ENCODE assay signal across 39 cellular contexts in the genomic region with DNA sequence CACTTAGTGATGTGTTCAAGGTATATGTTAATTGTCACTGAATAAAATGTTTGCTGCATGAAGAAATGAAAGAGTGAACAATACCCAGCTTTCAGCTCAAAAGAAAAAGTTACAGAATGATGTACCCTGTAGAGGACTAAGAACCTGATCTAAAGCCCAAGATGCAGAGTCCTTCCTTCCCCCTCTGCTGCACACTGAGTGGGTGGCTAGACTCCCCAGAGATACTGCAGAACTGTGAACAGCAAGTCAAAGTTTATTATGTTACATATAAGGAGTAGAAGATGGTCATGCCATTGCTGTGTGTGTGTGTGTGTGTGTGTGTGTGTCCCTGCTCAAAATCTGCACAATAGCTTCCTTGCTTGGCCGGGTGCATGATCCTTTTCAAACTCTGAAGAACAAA.
"Had no signal": no experiment of that assay in that cellular context is flagged by ENCODE, and none has a peak within 500 bp of the region (broad histone marks: within the 10 kb centered on the region; RNA-seq: fewer than 3 reads in every experiment).

No MANE protein-coding gene starts in this region.

- H3K4me3 ChIP-seq: adrenal gland, ascending aorta, body of pancreas, breast epithelium, cardiac muscle cell had no signal

- DNase-seq: activated effector memory CD4-positive, alpha-beta T cell treated with anti-CD3 and anti-CD28 coated beads, Interleukin-2, amount 50 U/mL, for 16 hours; activated effector memory CD4-positive, alpha-beta T cell treated with Interleukin-2 at 50 U/mL for 16 hours; activated gamma-delta T cell; activated gamma-delta T cell treated with Interleukin-2 at 50 U/mL for 16 hours; activated naive CD4-positive, alpha-beta T cell; activated naive CD4-positive, alpha-beta T cell treated with anti-CD3 and anti-CD28 coated beads for 36 hours; activated naive CD4-positive, alpha-beta T cell treated with anti-CD3 and anti-CD28 coated beads, Interleukin-2, amount 10 ng/mL, durations not matched to agents 7 days and 5 days; activated naive CD4-positive, alpha-beta T cell treated with anti-CD3 and anti-CD28 coated beads, Interleukin-2, amount 50 U/mL, for 16 hours; activated naive CD4-positive, alpha-beta T cell treated with Interleukin-2 at 50 U/mL for 16 hours; activated naive CD8-positive, alpha-beta T cell treated with anti-CD3 and anti-CD28 coated beads for 36 hours; activated naive CD8-positive, alpha-beta T cell treated with anti-CD3 and anti-CD28 coated beads, Interleukin-2, amount 10 ng/mL, durations not matched to agents 7 days and 5 days; activated naive CD8-positive, alpha-beta T cell treated with anti-CD3 and anti-CD28 coated beads, Interleukin-2, amount 50 U/mL, for 24 hours; activated T-cell treated with anti-CD3 and anti-CD28 coated beads, Interleukin-2, amount 50 U/mL, for 1 hour; activated T-cell treated with anti-CD3 and anti-CD28 coated beads, Interleukin-2, amount 50 U/mL, for 24 hours; activated T-cell treated with anti-CD3 and anti-CD28 coated beads, Interleukin-2, amount 50 U/mL, for 4 hours; activated T-cell treated with anti-CD3 and anti-CD28 coated beads, Interleukin-2, amount 50 U/mL, for 48 hours; activated T-cell treated with anti-CD3 and anti-CD28 coated beads, Interleukin-2, amount 50 U/mL, for 72 hours; adrenal gland; amniotic stem cell; amygdala; anterior cingulate cortex; aorta; body of pancreas; brain microvascular endothelial cell; central memory CD4-positive, alpha-beta T cell; cerebellar nuclear complex had no signal

- H3K27me3 Mint-ChIP-seq: activated naive CD4-positive, alpha-beta T cell treated with anti-CD3 and anti-CD28 coated beads, Interleukin-2, amount 10 ng/mL, durations not matched to agents 7 days and 5 days; activated naive CD4-positive, alpha-beta T cell treated with anti-CD3 and anti-CD28 coated beads, Interleukin-2, amount 50 U/mL, for 24 hours; activated naive CD8-positive, alpha-beta T cell; activated naive CD8-positive, alpha-beta T cell treated with anti-CD3 and anti-CD28 coated beads for 36 hours; activated naive CD8-positive, alpha-beta T cell treated with anti-CD3 and anti-CD28 coated beads, Interleukin-2, amount 10 ng/mL, durations not matched to agents 7 days and 5 days; activated naive CD8-positive, alpha-beta T cell treated with anti-CD3 and anti-CD28 coated beads, Interleukin-2, amount 50 U/mL, for 24 hours; activated T-cell treated with anti-CD3 and anti-CD28 coated beads, Interleukin-2, amount 50 U/mL, for 24 hours; activated T-helper 17 cell treated with anti-CD3 and anti-CD28 coated beads, Interleukin-2, amount 50 U/mL, for 72 hours; central memory CD8-positive, alpha-beta T cell had no signal

- H3K9me3 ChIP-seq: adrenal gland, body of pancreas, breast epithelium had no signal

- H3K27ac ChIP-seq: adrenal gland, ascending aorta, body of pancreas, brain microvascular endothelial cell, breast epithelium, cardiac muscle cell had no signal

- H3K4me1 ChIP-seq: adrenal gland, ascending aorta, body of pancreas, breast epithelium had no signal

- FAIRE-seq: astrocyte, bronchial epithelial cell had no signal

- H3K36me3 ChIP-seq: adrenal gland, ascending aorta, brain microvascular endothelial cell, breast epithelium, cardiac muscle cell had no signal

- ATAC-seq: activated naive CD4-positive, alpha-beta T cell treated with anti-CD3 and anti-CD28 coated beads, Interleukin-2, amount 50 U/mL, for 72 hours; activated naive CD8-positive, alpha-beta T cell treated with anti-CD3 and anti-CD28 coated beads, Interleukin-2, amount 50 U/mL, for 24 hours; activated T-cell treated with anti-CD3 and anti-CD28 coated beads, Interleukin-2, amount 50 U/mL, for 4 hours; activated T-cell treated with anti-CD3 and anti-CD28 coated beads, Interleukin-2, amount 50 U/mL, for 72 hours; activated T-helper 17 cell treated with anti-CD3 and anti-CD28 coated beads, Interleukin-2, amount 50 U/mL, for 72 hours; body of pancreas had no signal

- H3K27ac Mint-ChIP-seq: activated naive CD4-positive, alpha-beta T cell treated with anti-CD3 and anti-CD28 coated beads for 36 hours; activated naive CD4-positive, alpha-beta T cell treated with anti-CD3 and anti-CD28 coated beads, Interleukin-2, amount 10 ng/mL, durations not matched to agents 7 days and 5 days; activated naive CD4-positive, alpha-beta T cell treated with anti-CD3 and anti-CD28 coated beads, Interleukin-2, amount 50 U/mL, for 24 hours; activated naive CD4-positive, alpha-beta T cell treated with anti-CD3 and anti-CD28 coated beads, Interleukin-2, amount 50 U/mL, for 72 hours; activated naive CD8-positive, alpha-beta T cell; activated naive CD8-positive, alpha-beta T cell treated with anti-CD3 and anti-CD28 coated beads for 36 hours; activated naive CD8-positive, alpha-beta T cell treated with anti-CD3 and anti-CD28 coated beads, Interleukin-2, amount 10 ng/mL, durations not matched to agents 7 days and 5 days; activated naive CD8-positive, alpha-beta T cell treated with anti-CD3 and anti-CD28 coated beads, Interleukin-2, amount 50 U/mL, for 24 hours; activated T-cell treated with anti-CD3 and anti-CD28 coated beads, Interleukin-2, amount 50 U/mL, for 24 hours; activated T-cell treated with anti-CD3 and anti-CD28 coated beads, Interleukin-2, amount 50 U/mL, for 72 hours; activated T-helper 1 cell treated with anti-CD3 and anti-CD28 coated beads, Interleukin-12 subunit alpha, Interleukin-12 subunit beta, Interleukin-2, Interleukin-4 antibody, amounts not matched to agents 30 ng/mL and 10 ng/mL and 1 ng/mL, durations not matched to agents 14 hours and 24 hours and 36 hours; activated T-helper 17 cell treated with anti-CD3 and anti-CD28 coated beads, Interleukin-2, amount 50 U/mL, for 72 hours; activated T-helper 2 cell treated with anti-CD3 and anti-CD28 coated beads, Interferon-gamma antibody, Interleukin-2, Interleukin-4, amounts not matched to agents 10 μg/mL and 5 μg/mL and 100 μg/mL, durations not matched to agents 14 hours and 24 hours and 36 hours; brain had no signal

- H3K4me3 Mint-ChIP-seq: activated naive CD4-positive, alpha-beta T cell treated with anti-CD3 and anti-CD28 coated beads for 36 hours; activated naive CD4-positive, alpha-beta T cell treated with anti-CD3 and anti-CD28 coated beads, Interleukin-2, amount 10 ng/mL, durations not matched to agents 7 days and 5 days; activated naive CD4-positive, alpha-beta T cell treated with anti-CD3 and anti-CD28 coated beads, Interleukin-2, amount 50 U/mL, for 24 hours; activated naive CD8-positive, alpha-beta T cell; activated naive CD8-positive, alpha-beta T cell treated with anti-CD3 and anti-CD28 coated beads for 36 hours; activated naive CD8-positive, alpha-beta T cell treated with anti-CD3 and anti-CD28 coated beads, Interleukin-2, amount 10 ng/mL, durations not matched to agents 7 days and 5 days; activated naive CD8-positive, alpha-beta T cell treated with anti-CD3 and anti-CD28 coated beads, Interleukin-2, amount 50 U/mL, for 24 hours; activated T-cell treated with anti-CD3 and anti-CD28 coated beads, Interleukin-2, amount 50 U/mL, for 24 hours; activated T-cell treated with anti-CD3 and anti-CD28 coated beads, Interleukin-2, amount 50 U/mL, for 4 hours; activated T-cell treated with anti-CD3 and anti-CD28 coated beads, Interleukin-2, amount 50 U/mL, for 72 hours; activated T-helper 1 cell treated with anti-CD3 and anti-CD28 coated beads, Interleukin-12 subunit alpha, Interleukin-12 subunit beta, Interleukin-2, Interleukin-4 antibody, amounts not matched to agents 30 ng/mL and 10 ng/mL and 1 ng/mL, durations not matched to agents 14 hours and 24 hours and 36 hours; activated T-helper 17 cell treated with anti-CD3 and anti-CD28 coated beads, Interleukin-2, amount 50 U/mL, for 72 hours; brain; central memory CD8-positive, alpha-beta T cell had no signal

- H3K4me1 Mint-ChIP-seq: activated naive CD4-positive, alpha-beta T cell treated with anti-CD3 and anti-CD28 coated beads, Interleukin-2, amount 10 ng/mL, durations not matched to agents 7 days and 5 days; activated naive CD4-positive, alpha-beta T cell treated with anti-CD3 and anti-CD28 coated beads, Interleukin-2, amount 50 U/mL, for 24 hours; activated naive CD8-positive, alpha-beta T cell treated with anti-CD3 and anti-CD28 coated beads, Interleukin-2, amount 10 ng/mL, durations not matched to agents 7 days and 5 days; activated T-helper 17 cell treated with anti-CD3 and anti-CD28 coated beads, Interleukin-2, amount 50 U/mL, for 72 hours; central memory CD8-positive, alpha-beta T cell had no signal

- H3K27me3 ChIP-seq: adrenal gland, ascending aorta, body of pancreas, brain microvascular endothelial cell, breast epithelium, cardiac muscle cell had no signal
